Comparison of ENCODE assay signal across 14 cellular contexts in genomic region chr11:103947566-103947919, GRCh38.
A peak's percentile ranks its signal among the peaks of the same experiment; 100 is the strongest.
DNase-seq lines count a peak whose midpoint lies in the region; ATAC-seq and TF ChIP-seq lines count a peak whose summit lies in the region.
"Had no signal": no experiment of that assay in that cellular context is flagged by ENCODE, and none has a peak within 500 bp of the region (broad histone marks: within the 10 kb centered on the region; RNA-seq: fewer than 3 reads in every experiment).

No MANE protein-coding gene starts in this region.

- H3K4me2 ChIP-seq in Loucy (ENCODE audit: low read depth, low read length, poor library complexity, severe bottlenecking): peak overlapping the region; percentile 17

- no peak overlapping the region for H3K27ac Mint-ChIP-seq in endothelial cell (ENCODE audit: unreplicated experiment)
- H3K27ac Mint-ChIP-seq: H9 had no signal

- H2AFZ ChIP-seq in Loucy (ENCODE audit: low read length): peak overlapping the region; percentile 59; the same call in 1 of the 2 replicates

- no peaks in the 10 kb centered on the region for H3F3A ChIP-seq in Loucy (ENCODE audit: low read depth)

- H3K4me1 Mint-ChIP-seq in endothelial cell (ENCODE audit: unreplicated experiment): no peaks in the 10 kb centered on the region
- H3K4me1 Mint-ChIP-seq: H9 had no signal

- H4K20me1 ChIP-seq in Loucy (ENCODE audit: insufficient read depth, low read length, poor library complexity, severe bottlenecking): no peaks in the 10 kb centered on the region

- no peak overlapping the region for H3K9ac ChIP-seq in Loucy (ENCODE audit: low read depth, low read length, poor library complexity, severe bottlenecking)

- 44% methylated on average over 2 of the region's 2 CpGs for WGBS in right cardiac atrium

- H3K27ac ChIP-seq in coronary artery: peak overlapping the region; percentile 10 to 63
- no peak overlapping the region for H3K27ac ChIP-seq in right cardiac atrium (ENCODE audit: low read length)

- no peaks in the 10 kb centered on the region for H3K9me3 Mint-ChIP-seq in endothelial cell (ENCODE audit: unreplicated experiment)
- H3K9me3 Mint-ChIP-seq: H9 had no signal

- peaks cover 2% of the 10 kb centered on the region for H3K27me3 Mint-ChIP-seq in endothelial cell (ENCODE audit: unreplicated experiment)

- no peaks in the 10 kb centered on the region for H3K36me3 ChIP-seq in Loucy (ENCODE audit: insufficient read depth, low read length)

- peak; percentile 52 to 62 for ATAC-seq in right cardiac atrium
- ATAC-seq in GM21717 (IDR thresholded peaks at IDR 0.05; ENCODE audit: unreplicated experiment): no peak
- ATAC-seq: stimulated activated naive CD8-positive, alpha-beta T cell treated with anti-CD3 and anti-CD28 coated beads, Interleukin-15, Interleukin-2, amounts not matched to agents 100 U/mL and 50 U/mL, for 24 hours had no signal

- H3K4me1 ChIP-seq in Loucy (ENCODE audit: insufficient read depth, low read length, poor library complexity, severe bottlenecking) (peaks cover 15% of the 10 kb centered on the region), right cardiac atrium (ENCODE audit: control insufficient read depth, insufficient read depth, low read length) (no peaks in the 10 kb centered on the region)

- intact Hi-C loops in right cardiac atrium (cut with DNase I): no loop called here

- H3K9me3 ChIP-seq in Loucy (ENCODE audit: insufficient read depth, low read depth, low read length) (no peaks in the 10 kb centered on the region), right cardiac atrium (ENCODE audit: control insufficient read depth, low read length) (no peaks in the 10 kb centered on the region)
- H3K9me3 ChIP-seq: Caco-2 had no signal

- no peaks in the 10 kb centered on the region for H3K79me2 ChIP-seq in Loucy (ENCODE audit: insufficient read depth, low read length)

- H3K4me3 ChIP-seq in Loucy (ENCODE audit: low read length, poor library complexity, severe bottlenecking) (no peak overlapping the region), coronary artery (no peak overlapping the region), right cardiac atrium (ENCODE audit: low read length) (no peak overlapping the region)
- H3K4me3 ChIP-seq: skin epidermis had no signal

- H3K27me3 ChIP-seq in Loucy (ENCODE audit: insufficient read depth, low read length, poor library complexity, severe bottlenecking): no peaks in the 10 kb centered on the region
- H3K27me3 ChIP-seq in right cardiac atrium (ENCODE audit: control insufficient read depth, insufficient read depth): no peaks in the 10 kb centered on the region

- peak; percentile 3 for DNase-seq in AG08396 (ENCODE audit: low spot score)
- no peak for DNase-seq in coronary artery (ENCODE audit: low spot score)
- peak in 1 of 3 donors; percentile 12 for DNase-seq in right cardiac atrium
- DNase-seq in endothelial cell (ENCODE audit: low spot score): no peak
- DNase-seq in NCI-H524 treated with DMSO at 0.1 percent for 48 hours (lab: John Stamatoyannopoulos, UW): no peak
- DNase-seq in GM19238 (ENCODE audit: insufficient read length, low spot score): no peak
- DNase-seq: activated naive CD4-positive, alpha-beta T cell treated with anti-CD3 and anti-CD28 coated beads, Interleukin-2, amount 50 U/mL, for 16 hours; Caco-2; H9; NCI-H1436 treated with DMSO at 0.1 percent for 48 hours; stimulated activated naive CD8-positive, alpha-beta T cell treated with anti-CD3 and anti-CD28 coated beads, Interleukin-15, Interleukin-2, amounts not matched to agents 100 U/mL and 50 U/mL, for 24 hours had no signal

- H3K9me2 ChIP-seq in Loucy (replicated peaks; ENCODE audit: low read depth, low read length): no peaks in the 10 kb centered on the region

- no peaks in the 10 kb centered on the region for H3K36me3 Mint-ChIP-seq in endothelial cell (ENCODE audit: low read depth, unreplicated experiment)

- TF ChIP-seq CTCF in Loucy (conservative IDR thresholded peaks at IDR 0.05; ENCODE audit: low read length): no peak
- TF ChIP-seq CTCF in coronary artery (IDR thresholded peaks at IDR 0.05): no peak
- TF ChIP-seq CTCF in endothelial cell (IDR thresholded peaks at IDR 0.05; ENCODE audit: unreplicated experiment): no peak

- H3K4me3 Mint-ChIP-seq in endothelial cell (ENCODE audit: unreplicated experiment): no peak overlapping the region
- H3K4me3 Mint-ChIP-seq: H9 had no signal
